Comparison of ENCODE assay signal across 23 cellular contexts in the genomic region with DNA sequence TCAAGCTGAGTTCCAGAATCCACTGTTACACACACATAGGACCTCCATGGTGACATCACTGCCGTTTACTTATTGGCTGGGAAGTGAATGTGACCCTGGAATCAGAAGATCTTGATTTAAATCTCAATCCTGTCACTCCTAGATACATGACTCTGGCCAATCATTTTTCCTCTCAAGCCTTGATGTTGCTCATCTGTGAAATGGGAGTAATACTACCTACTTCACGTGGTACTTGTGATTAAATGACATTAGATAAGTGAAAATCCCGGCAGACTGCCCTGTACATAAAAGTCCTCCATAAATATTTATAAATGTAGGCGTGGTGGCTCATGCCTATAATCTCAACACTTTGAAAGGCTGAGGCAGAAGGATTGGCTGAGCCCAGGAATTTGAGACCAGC.
A peak's percentile ranks its signal among the peaks of the same experiment; 100 is the strongest.
DNase-seq lines count a peak whose midpoint lies in the region; ATAC-seq, FAIRE-seq and TF ChIP-seq lines count a peak whose summit lies in the region.
"Had no signal": no experiment of that assay in that cellular context is flagged by ENCODE, and none has a peak within 500 bp of the region (broad histone marks: within the 10 kb centered on the region; RNA-seq: fewer than 3 reads in every experiment).

No MANE protein-coding gene starts in this region.

- H3K27me3 ChIP-seq in HepG2 (ENCODE audit: control insufficient read depth in 1 of 2, insufficient read depth in 2 of 2, low read length in 2 of 2), result no peaks in the 10 kb centered on the region
- no peaks in the 10 kb centered on the region for H3K27me3 ChIP-seq in right lobe of liver
- H3K27me3 ChIP-seq in neutrophil, result no peaks in the 10 kb centered on the region
- H3K27me3 ChIP-seq in suprapubic skin, result no peaks in the 10 kb centered on the region
- H3K27me3 ChIP-seq in aorta (ENCODE audit: control insufficient read depth in 1 of 2, insufficient read depth in 2 of 2, low read length in 1 of 2), result no peaks in the 10 kb centered on the region
- H3K27me3 ChIP-seq in neural progenitor cell, result no peaks in the 10 kb centered on the region
- H3K27me3 ChIP-seq: BLaER1 treated with 17β-estradiol and CSF1 and Interleukin-3, amounts not matched to agents 10 nM and 100 nM had no signal

- TF ChIP-seq RAD21 in HepG2 (CRISPR knock-in tag; IDR thresholded peaks at IDR 0.05), result no peak

- no TSS peak for BruUV-seq in HepG2 (replicated peaks; lab: Mats Ljungman, UMichigan)

- H3K9me3 ChIP-seq in HepG2 (ENCODE audit: low read length), result peaks cover 19% of the 10 kb centered on the region
- peaks cover 0 to 4% (median 0%) of the 10 kb centered on the region in 4 donors for H3K9me3 ChIP-seq in right lobe of liver
- H3K9me3 ChIP-seq in neutrophil, result no peaks in the 10 kb centered on the region
- no peaks in the 10 kb centered on the region for H3K9me3 ChIP-seq in suprapubic skin
- no peaks in the 10 kb centered on the region for H3K9me3 ChIP-seq in aorta (ENCODE audit: control insufficient read depth, low read length)
- H3K9me3 ChIP-seq in neural progenitor cell (ENCODE audit: low read depth), result peaks cover 6% of the 10 kb centered on the region
- H3K9me3 ChIP-seq: HAP-1 had no signal

- H3K4me3 Mint-ChIP-seq in neural progenitor cell, result no peak overlapping the region
- H3K4me3 Mint-ChIP-seq: CD8-positive, alpha-beta memory T cell had no signal

- ATAC-seq in HepG2 (no peak), right lobe of liver (no peak), aorta (ENCODE audit: low FRiP score) (no peak), GM19023 (IDR thresholded peaks at IDR 0.05; ENCODE audit: unreplicated experiment) (no peak)
- ATAC-seq: GM12878 had no signal

- peaks cover 10% of the 10 kb centered on the region for H3K79me2 ChIP-seq in HepG2 (ENCODE audit: insufficient read depth, low read length)
- peaks cover 95% of the 10 kb centered on the region for H3K79me2 ChIP-seq in neural progenitor cell (ENCODE audit: low read depth)

- H3K4me3 ChIP-seq in HepG2 (replicated peaks in 1 of 3; ENCODE audit: insufficient read depth in 1 of 3, low read depth in 2 of 3, low read length in 3 of 3) (no peak overlapping the region), right lobe of liver (no peak overlapping the region), neutrophil (ENCODE audit: low read depth in 1 of 2, low read length in 1 of 2) (no peak overlapping the region), suprapubic skin (no peak overlapping the region), aorta (ENCODE audit: low read length in 2 of 2) (peak overlapping the region in 1 of 2 donors; percentile 18), neural progenitor cell (no peak overlapping the region)
- H3K4me3 ChIP-seq: BLaER1 treated with 17β-estradiol and CSF1 and Interleukin-3, amounts not matched to agents 10 nM and 100 nM; GM12878; GM23248; HAP-1 had no signal

- no peak for TF ChIP-seq CTCF in HepG2 (CRISPR knock-in tag; IDR thresholded peaks at IDR 0.05)
- no peak for TF ChIP-seq CTCF in right lobe of liver (IDR thresholded peaks at IDR 0.05)
- no peak for TF ChIP-seq CTCF in neutrophil (IDR thresholded peaks at IDR 0.05)
- no peak for TF ChIP-seq CTCF in suprapubic skin (IDR thresholded peaks at IDR 0.05)
- TF ChIP-seq CTCF in neural progenitor cell (IDR thresholded peaks at IDR 0.05), result no peak

- H3K9ac ChIP-seq in HepG2 (ENCODE audit: insufficient read depth, low read depth, low read length) (no peak overlapping the region), neural progenitor cell (no peak overlapping the region)
- H3K9ac ChIP-seq: BLaER1 treated with 17β-estradiol and CSF1 and Interleukin-3, amounts not matched to agents 10 nM and 100 nM; GM23248 had no signal

- H3K36me3 Mint-ChIP-seq in neural progenitor cell, result peaks cover 24% of the 10 kb centered on the region

- H3K27me3 Mint-ChIP-seq in neural progenitor cell (ENCODE audit: insufficient read depth, low read depth), result peaks cover 2% of the 10 kb centered on the region
- H3K27me3 Mint-ChIP-seq: CD8-positive, alpha-beta memory T cell had no signal

- H3K4me2 ChIP-seq in HepG2 (ENCODE audit: low read depth, low read length), result no peak overlapping the region
- H3K4me2 ChIP-seq in neural progenitor cell, result no peak overlapping the region

- H3K9me3 Mint-ChIP-seq in neural progenitor cell, result peaks cover 31% of the 10 kb centered on the region

- H3K36me3 ChIP-seq in HepG2 (replicated peaks in 1 of 2; ENCODE audit: control insufficient read depth in 1 of 2, insufficient read depth in 2 of 2, low read length in 2 of 2), result no peaks in the 10 kb centered on the region
- no peaks in the 10 kb centered on the region for H3K36me3 ChIP-seq in right lobe of liver
- no peaks in the 10 kb centered on the region for H3K36me3 ChIP-seq in neutrophil
- H3K36me3 ChIP-seq in suprapubic skin, result no peaks in the 10 kb centered on the region
- no peaks in the 10 kb centered on the region for H3K36me3 ChIP-seq in aorta (ENCODE audit: control insufficient read depth in 1 of 2, insufficient read depth in 2 of 2, low read length in 1 of 2)
- peaks cover under 1% of the 10 kb centered on the region for H3K36me3 ChIP-seq in neural progenitor cell
- H3K36me3 ChIP-seq: HAP-1 had no signal

- no peak overlapping the region for H3K27ac Mint-ChIP-seq in neural progenitor cell

- DNase-seq in HepG2 (ENCODE audit: low spot score), result no peak
- DNase-seq in right lobe of liver, result no peak
- no peak for DNase-seq in suprapubic skin (ENCODE audit: low spot score in 2 of 2)
- no peak for DNase-seq in aorta
- DNase-seq in neural progenitor cell (ENCODE audit: low spot score), result no peak
- no peak for DNase-seq in cerebellar cortex (ENCODE audit: low spot score)
- DNase-seq: CD8-positive, alpha-beta memory T cell; DMS53; EL; GM23248; KBM-7; NCI-H1105; NCI-H2081 treated with DMSO at 0.1 percent for 48 hours; NCI-H748 treated with DMSO at 0.1 percent for 48 hours; NK-92 treated with Interleukin-12 subunit alpha and Interleukin-12 subunit beta, amount 100 ng/mL, for 24 hours; SHP77 had no signal

- in situ Hi-C loops in HepG2 (cut with HindIII; ENCODE audit: extremely low pct_ligation_motif_present, low pct_unique_long_range_greater_than_20kb), result no loop called here

- WGBS in HepG2 (ENCODE audit: low lambda C conversion rate), result 78% methylated on average over 4 of the region's 4 CpGs
- WGBS in right lobe of liver (ENCODE audit: insufficient coverage, low coverage, low lambda C conversion rate, missing lambda C conversion rate), result 83% methylated on average over 4 of the region's 4 CpGs
- 71% methylated on average over 4 of the region's 4 CpGs for WGBS in suprapubic skin
- WGBS in aorta, 2 donors, result 47 to 53% methylated on average over 4 of the region's 4 CpGs

- no peak for FAIRE-seq in HepG2 (lab: Jason Lieb, UNC)
- FAIRE-seq: A204.1, GM12878, GM19239 had no signal

- H2AFZ ChIP-seq in HepG2 (ENCODE audit: low read length) (no peak overlapping the region), neural progenitor cell (replicated peaks) (no peak overlapping the region)
- H2AFZ ChIP-seq: GM23248 had no signal

- peaks cover 10% of the 10 kb centered on the region for H3K4me1 Mint-ChIP-seq in neural progenitor cell

- H4K20me1 ChIP-seq in HepG2 (ENCODE audit: insufficient read depth, low read length) (no peaks in the 10 kb centered on the region), neural progenitor cell (ENCODE audit: low read depth) (no peaks in the 10 kb centered on the region)

- H3K4me1 ChIP-seq in HepG2 (ENCODE audit: insufficient read depth, low read length) (peaks cover 9% of the 10 kb centered on the region), right lobe of liver (peaks cover 0 to 9% (median 4%) of the 10 kb centered on the region in 4 donors), neutrophil (ENCODE audit: control insufficient read depth in 1 of 2, insufficient read depth in 1 of 2, low read depth in 1 of 2, low read length in 1 of 2) (peaks cover 58 to 65% of the 10 kb centered on the region in 2 experiments), suprapubic skin (peaks cover 23% of the 10 kb centered on the region), aorta (ENCODE audit: control insufficient read depth in 1 of 2, insufficient read depth in 2 of 2, low read length in 2 of 2) (peaks cover 3 to 12% of the 10 kb centered on the region in 2 donors), neural progenitor cell (peaks cover 17% of the 10 kb centered on the region)

- TF ChIP-seq POLR2A in HepG2 (IDR thresholded peaks at IDR 0.05; ENCODE audit: insufficient read depth in 1 of 2, low read depth in 2 of 2, low read length in 2 of 2), result no peak
- no peak for TF ChIP-seq POLR2A in right lobe of liver (IDR thresholded peaks at IDR 0.05)
- TF ChIP-seq POLR2A in suprapubic skin (IDR thresholded peaks at IDR 0.05), result no peak

- intact Hi-C loops in HepG2 (cut with micrococcal nuclease; ENCODE audit: unreplicated experiment), result no loop called here
- intact Hi-C loops in right lobe of liver (cut with DNase I), result no loop called here
- intact Hi-C loops in aorta (cut with DNase I), result no loop called here

- H3K27ac ChIP-seq in HepG2 (ENCODE audit: extremely low read length, insufficient read depth, low read length), result no peak overlapping the region
- no peak overlapping the region for H3K27ac ChIP-seq in right lobe of liver
- H3K27ac ChIP-seq in neutrophil, result peak overlapping the region; percentile 81
- H3K27ac ChIP-seq in suprapubic skin, result peak overlapping the region; percentile 33
- H3K27ac ChIP-seq in aorta (ENCODE audit: low read depth in 1 of 2, low read length in 2 of 2), result peak overlapping the region; percentile 28 to 57
- H3K27ac ChIP-seq in neural progenitor cell, result no peak overlapping the region
- H3K27ac ChIP-seq: GM23248 had no signal

- POLR2A ChIA-PET in HepG2 (lab: Yijun Ruan, JAX), result no interaction called here

- peaks cover 2% of the 10 kb centered on the region for H3F3A ChIP-seq in neural progenitor cell (ENCODE audit: low read depth)

- CTCF ChIA-PET in HepG2 (lab: Yijun Ruan, JAX; ENCODE audit: low intra/inter-chr PET ratio, low total read pairs), result no interaction called here

- TF ChIP-seq EP300 in HepG2 (IDR thresholded peaks at IDR 0.05; ENCODE audit: low read depth in 2 of 2, low read length in 2 of 2), result no peak
- TF ChIP-seq EP300 in HepG2 (CRISPR knock-in tag; IDR thresholded peaks at IDR 0.05; ENCODE audit: borderline replicate concordance), result no peak
- TF ChIP-seq EP300 in suprapubic skin (IDR thresholded peaks at IDR 0.05), result no peak

TF ChIP-seq in HepG2, 621 proteins besides CTCF, POLR2A, EP300 and RAD21:
- TF ChIP-seq ZNF850 (CRISPR knock-in tag; conservative IDR thresholded peaks at IDR 0.05) (no peak), ZNF629 (CRISPR knock-in tag; conservative IDR thresholded peaks at IDR 0.05) (peak; percentile 79)
TF ChIP-seq in HepG2: peak in this region for 1.

Comparison
In these comparisons a context has a peak if more than half of its experiments do, and no peak if none do; other contexts are left out.
1. H3K27ac ChIP-seq: peak in neutrophil (single experiment), suprapubic skin (single experiment) and aorta (2 of 2); none in HepG2 (single experiment), right lobe of liver (0 of 3) and neural progenitor cell (single experiment).